Comparison of ENCODE assay signal across 8 cellular contexts in genomic region chr2:27217173-27218121, GRCh38. TPM values are rescaled to one million over a fixed set of nuclear protein-coding genes. Genes with fewer than 3 reads are reported as not detected.
DNase-seq lines count a peak whose midpoint lies in the region; ATAC-seq and TF ChIP-seq lines count a peak whose summit lies in the region.

TSS of gene CAD (plus strand) at chr2:27217369. CDS start at chr2:27217552, 183 bp downstream.

- BruUV-seq in Panc1 (replicated peaks; lab: Mats Ljungman, UMichigan) = no TSS peak

- in situ Hi-C loops in Panc1 (cut with HindIII; ENCODE audit: low pct_unique_long_range_greater_than_20kb, low sequenced_read_pairs) = no loop called here

- H3K4me1 Mint-ChIP-seq in activated T-cell treated with anti-CD3 and anti-CD28 coated beads, Interleukin-2, amount 50 U/mL, for 4 hours (ENCODE audit: low read depth) = peaks cover 35% of the 10 kb centered on the region

- no peak for TF ChIP-seq EP300 in Ishikawa (IDR thresholded peaks at IDR 0.05; ENCODE audit: borderline replicate concordance)

- peaks cover 21% of the 10 kb centered on the region for H3K4me1 ChIP-seq in Panc1 (ENCODE audit: control insufficient read depth, insufficient read depth, low read length)

- CTCF ChIA-PET in Panc1 (lab: Charles Lee) = interaction anchor here (0.6 kb wide), 1 partner anchor 61 kb away, joined by 6 read pairs; no protein-coding TSS in a partner anchor

- DNase-seq in DMS114 treated with DMSO at 0.1 percent for 48 hours (lab: John Stamatoyannopoulos, UW; ENCODE audit: unreplicated experiment) = peak; percentile 83
- no peak for DNase-seq in Panc1 (ENCODE audit: low read depth, low spot score)
- peak; percentile 87 for DNase-seq in activated T-cell treated with anti-CD3 and anti-CD28 coated beads, Interleukin-2, amount 50 U/mL, for 4 hours
- DNase-seq in myocyte (ENCODE audit: low read depth) = peak; percentile 91
- peak; percentile 74 to 79 for DNase-seq in stimulated activated CD8-positive, alpha-beta memory T cell treated with anti-CD3 and anti-CD28 coated beads, Interleukin-7, amount 100 ng/mL, for 48 hours (ENCODE audit: extremely low read depth in 1 of 2, low read depth in 1 of 2)

- no peak; the same call in 1 of the 2 replicates for TF ChIP-seq CTCF in Panc1 (IDR thresholded peaks at IDR 0.05)

- peaks cover 38% of the 10 kb centered on the region for H3K36me3 Mint-ChIP-seq in activated T-cell treated with anti-CD3 and anti-CD28 coated beads, Interleukin-2, amount 50 U/mL, for 4 hours (ENCODE audit: insufficient read depth)

- H3K36me3 ChIP-seq in Panc1 (ENCODE audit: control insufficient read depth, insufficient read depth, low read length) = peaks cover 31% of the 10 kb centered on the region

- peak within 1 kb of the TSS; percentile 78 to 88 for H3K4me3 ChIP-seq in Panc1 (ENCODE audit: low read depth in 2 of 2, low read length in 2 of 2)

- no peak for TF ChIP-seq RAD21 in Ishikawa (IDR thresholded peaks at IDR 0.05; ENCODE audit: low read depth)

- peak within 1 kb of the TSS; percentile 98 for H3K4me3 Mint-ChIP-seq in activated T-cell treated with anti-CD3 and anti-CD28 coated beads, Interleukin-2, amount 50 U/mL, for 4 hours

- no peaks in the 10 kb centered on the region for H3K9me3 Mint-ChIP-seq in activated T-cell treated with anti-CD3 and anti-CD28 coated beads, Interleukin-2, amount 50 U/mL, for 4 hours

- no peaks in the 10 kb centered on the region for H3K27me3 Mint-ChIP-seq in activated T-cell treated with anti-CD3 and anti-CD28 coated beads, Interleukin-2, amount 50 U/mL, for 4 hours (ENCODE audit: low read depth)

- ATAC-seq in GM21528 (IDR thresholded peaks at IDR 0.05; ENCODE audit: low FRiP score, unreplicated experiment) (peak; percentile 72), Panc1 (peak; percentile 92), esophagus mucosa (peak; percentile 94)
- ATAC-seq in activated T-cell treated with anti-CD3 and anti-CD28 coated beads, Interleukin-2, amount 50 U/mL, for 4 hours = peak; percentile 88

- H3K27ac ChIP-seq in Panc1 (ENCODE audit: low read length) = peak within 1 kb of the TSS; percentile 95

- POLR2A ChIA-PET in Panc1 (lab: Charles Lee) = no interaction called here

- H3K9me3 ChIP-seq in Panc1 (ENCODE audit: control insufficient read depth, insufficient read depth, low read depth, low read length) = no peaks in the 10 kb centered on the region

- H3K27me3 ChIP-seq in Panc1 (ENCODE audit: control insufficient read depth, insufficient read depth, low read length) = no peaks in the 10 kb centered on the region

- intact Hi-C loops in Panc1 (cut with micrococcal nuclease; ENCODE audit: unreplicated experiment) = no loop called here

TF ChIP-seq in Ishikawa, 13 proteins besides CTCF, POLR2A, EP300 and RAD21:
- TF ChIP-seq USF1 (IDR thresholded peaks at IDR 0.05) (peak; percentile 93), YY1 (IDR thresholded peaks at IDR 0.05; ENCODE audit: low read depth) (peak; percentile 58; the same call in 1 of the 2 replicates), TCF12 (IDR thresholded peaks at IDR 0.05; ENCODE audit: low read depth) (0 out of 2 replicates have a peak, but pooled peaks have one; percentile 44), ZBTB7A (IDR thresholded peaks at IDR 0.05; ENCODE audit: low read depth) (peak; percentile 84; the same call in 1 of the 2 replicates), EGR1 (IDR thresholded peaks at IDR 0.05) (no peak; the same call in 1 of the 2 replicates), FOXM1 (IDR thresholded peaks at IDR 0.05; ENCODE audit: borderline replicate concordance, low read depth) (no peak), MAX (IDR thresholded peaks at IDR 0.05) (peak; percentile 99), TAF1 (IDR thresholded peaks at IDR 0.05; ENCODE audit: low read depth) (peak; percentile 78)
TF ChIP-seq in Ishikawa: peak in this region for 6.

RNA-seq across cellular contexts. Expression of gene CAD, which starts in this region (rescaled TPM):
- total RNA-seq in Panc1 (2021; ENCODE audit: unreplicated experiment) (76.7 TPM), esophagus mucosa (26.7 TPM), myocyte (22.8 and 24.9 TPM in 2 replicates)
- 136 TPM for polyA plus RNA-seq in Panc1 (2012; ENCODE audit: insufficient read length)
- 100 to 1,000 TPM; 162 to 201 (median 185) TPM for total RNA-seq in activated T-cell treated with anti-CD3 and anti-CD28 coated beads, Interleukin-2, amount 50 U/mL, for 4 hours
- 39.7 TPM for polyA plus RNA-seq in myocyte (2012)
